18 cellular contexts compared by ENCODE assay signal in the genomic region with DNA sequence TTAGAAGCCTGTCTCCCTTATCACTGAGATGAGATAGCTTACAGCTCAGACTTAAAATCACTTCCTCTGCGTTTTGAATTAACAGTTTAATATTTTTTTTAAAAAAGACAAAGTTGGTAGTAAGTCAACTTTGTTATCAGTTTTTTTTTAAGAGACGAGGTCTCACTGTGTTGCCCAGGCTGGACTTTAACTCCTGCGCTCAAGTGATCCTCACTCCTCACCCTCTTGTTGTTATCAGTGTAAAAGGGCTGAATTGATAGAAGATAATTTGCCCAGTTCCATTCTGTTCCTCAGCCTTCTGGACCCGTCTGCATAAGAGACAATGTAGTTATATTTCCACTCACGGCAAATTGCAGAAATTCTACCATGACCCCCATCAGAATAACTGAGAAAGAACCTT.
"Had no signal": no experiment of that assay in that cellular context is flagged by ENCODE, and none has a peak within 500 bp of the region (broad histone marks: within the 10 kb centered on the region; RNA-seq: fewer than 3 reads in every experiment).

No MANE protein-coding gene starts in this region.

- H3K36me3 ChIP-seq: esophagus muscularis mucosa, gastroesophageal sphincter, left lung, lower lobe of right lung had no signal

- H3K36me3 Mint-ChIP-seq: naive thymus-derived CD4-positive, alpha-beta T cell had no signal

- H3K4me1 ChIP-seq: esophagus muscularis mucosa, foreskin keratinocyte, gastroesophageal sphincter, left lung, lower lobe of right lung had no signal

- H3K4me3 ChIP-seq: coronary artery, dorsolateral prefrontal cortex, esophagus muscularis mucosa, gastroesophageal sphincter, left lung, lower lobe of right lung had no signal

- H3K9me3 ChIP-seq: esophagus muscularis mucosa, gastroesophageal sphincter, left lung, lower lobe of right lung had no signal

- H3K27me3 ChIP-seq: esophagus muscularis mucosa, foreskin keratinocyte, gastroesophageal sphincter, left lung had no signal

- H3K27ac Mint-ChIP-seq: naive thymus-derived CD4-positive, alpha-beta T cell had no signal

- H3K4me3 Mint-ChIP-seq: naive thymus-derived CD4-positive, alpha-beta T cell had no signal

- H3K27ac ChIP-seq: coronary artery, dorsolateral prefrontal cortex, esophagus muscularis mucosa, foreskin keratinocyte, gastroesophageal sphincter, left lung, lower lobe of right lung had no signal

- H3K4me1 Mint-ChIP-seq: naive thymus-derived CD4-positive, alpha-beta T cell had no signal

- DNase-seq: dermis blood vessel endothelial cell; dorsolateral prefrontal cortex; effector CD4-positive, alpha-beta T cell; effector memory CD4-positive, alpha-beta T cell; foreskin keratinocyte; glutamatergic neuron; head of caudate nucleus; hippocampal formation; left cardiac atrium; left lung; left ventricle myocardium superior; lower lobe of right lung; mesenchymal stem cell; midbrain; naive thymus-derived CD4-positive, alpha-beta T cell had no signal

- ATAC-seq: foreskin keratinocyte; gastroesophageal sphincter; left lung; left ventricle myocardium superior; lower lobe of right lung; naive thymus-derived CD4-positive, alpha-beta T cell had no signal
